Comparison of ENCODE assay signal across 11 cellular contexts in the genomic region with DNA sequence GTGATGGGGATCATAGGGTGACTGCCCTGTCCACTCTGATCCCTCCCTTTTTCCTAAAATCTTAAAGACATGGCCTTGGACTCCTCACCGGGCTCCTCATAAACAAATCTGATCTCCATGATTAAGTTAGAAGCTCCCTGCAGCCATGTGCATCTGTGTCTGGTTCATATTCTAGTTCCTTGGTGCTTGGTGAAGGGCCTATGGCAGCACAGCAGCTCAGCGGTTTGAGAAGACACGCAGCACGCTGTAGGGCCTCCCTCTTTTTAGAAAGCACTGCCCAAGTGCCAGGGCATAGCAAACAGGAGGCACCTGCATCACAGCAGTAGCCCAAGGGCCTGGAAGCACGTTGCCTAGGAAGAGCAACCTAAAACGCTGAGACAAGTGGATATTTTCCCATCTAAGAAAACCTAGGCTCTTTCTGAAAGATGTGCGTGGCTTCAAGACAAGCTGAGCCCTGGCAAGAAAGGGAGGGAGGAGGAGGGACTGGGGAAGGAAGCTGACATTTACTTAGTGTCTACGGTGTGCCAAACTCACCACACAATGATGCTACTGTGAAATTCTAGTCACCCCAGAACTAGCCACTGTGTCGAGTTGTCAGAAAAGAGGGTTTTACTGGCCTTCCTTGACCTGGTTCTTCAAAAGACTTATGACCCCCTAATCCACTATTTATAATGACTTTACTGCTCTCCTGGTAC. TPM values are rescaled to one million over a fixed set of nuclear protein-coding genes. Genes with fewer than 3 reads are reported as not detected.
A peak's percentile ranks its signal among the peaks of the same experiment; 100 is the strongest.
DNase-seq lines count a peak whose midpoint lies in the region; ATAC-seq and TF ChIP-seq lines count a peak whose summit lies in the region.
"Had no signal": no experiment of that assay in that cellular context is flagged by ENCODE, and none has a peak within 500 bp of the region (broad histone marks: within the 10 kb centered on the region; RNA-seq: fewer than 3 reads in every experiment).

No MANE protein-coding gene starts in this region.

- intact Hi-C loops in activated naive CD4-positive, alpha-beta T cell treated with anti-CD3 and anti-CD28 coated beads for 36 hours (cut with micrococcal nuclease) = no loop called here
- intact Hi-C loops in ascending aorta (cut with DNase I) = no loop called here

- no peak for DNase-seq in activated naive CD4-positive, alpha-beta T cell treated with anti-CD3 and anti-CD28 coated beads for 36 hours
- no peak for DNase-seq in activated naive CD4-positive, alpha-beta T cell (lab: John Stamatoyannopoulos, UW)
- DNase-seq in GOT3 (lab: John Stamatoyannopoulos, UW) = no peak
- no peak for DNase-seq in RKO (ENCODE audit: low spot score)
- DNase-seq in ascending aorta (ENCODE audit: low spot score in 2 of 2) = no peak
- DNase-seq: activated CD8-positive, alpha-beta memory T cell treated with anti-CD3 and anti-CD28 coated beads, Interleukin-2, amount 50 U/mL, for 48 hours had no signal

- ATAC-seq in HG03139 (IDR thresholded peaks at IDR 0.05; ENCODE audit: unreplicated experiment) = peak; percentile 11

- H3K4me3 ChIP-seq in ascending aorta = no peak overlapping the region

- H3K36me3 ChIP-seq in ascending aorta = peaks cover 14 to 16% of the 10 kb centered on the region in 2 donors

- peaks cover 0 to 5% of the 10 kb centered on the region in 2 donors for H3K4me1 ChIP-seq in ascending aorta

- CTCF ChIA-PET in activated naive CD4-positive, alpha-beta T cell treated with anti-CD3 and anti-CD28 coated beads for 36 hours (lab: Charles Lee) = interaction anchor here (0.5 to 2.2 kb wide), 7 partner anchors 12 to 226 kb away, joined by 3 to 21 read pairs (median 4); no protein-coding TSS in a partner anchor

- H3K27me3 ChIP-seq in ascending aorta = no peaks in the 10 kb centered on the region

- peak overlapping the region; percentile 68 for H3K27ac Mint-ChIP-seq in activated naive CD4-positive, alpha-beta T cell treated with anti-CD3 and anti-CD28 coated beads for 36 hours
- peak overlapping the region in 4 of 5 experiments; percentile 52 to 84 (median 74) for H3K27ac Mint-ChIP-seq in brain

- no peak for TF ChIP-seq CTCF in brain (conservative IDR thresholded peaks at IDR 0.05)
- no peak for TF ChIP-seq CTCF in ascending aorta (IDR thresholded peaks at IDR 0.05)

- H3K9me3 ChIP-seq in ascending aorta = no peaks in the 10 kb centered on the region

- peaks cover 6% of the 10 kb centered on the region for H3K36me3 Mint-ChIP-seq in activated naive CD4-positive, alpha-beta T cell treated with anti-CD3 and anti-CD28 coated beads for 36 hours (ENCODE audit: low read depth)
- peaks cover 5% of the 10 kb centered on the region for H3K36me3 Mint-ChIP-seq in brain

- H3K4me3 Mint-ChIP-seq in activated naive CD4-positive, alpha-beta T cell treated with anti-CD3 and anti-CD28 coated beads for 36 hours = no peak overlapping the region
- H3K4me3 Mint-ChIP-seq in brain = no peak overlapping the region

- peaks cover 36% of the 10 kb centered on the region for H3K4me1 Mint-ChIP-seq in activated naive CD4-positive, alpha-beta T cell treated with anti-CD3 and anti-CD28 coated beads for 36 hours (ENCODE audit: low read depth)
- H3K4me1 Mint-ChIP-seq in brain = peaks cover 17% of the 10 kb centered on the region

- no peaks in the 10 kb centered on the region for H3K27me3 Mint-ChIP-seq in activated naive CD4-positive, alpha-beta T cell treated with anti-CD3 and anti-CD28 coated beads for 36 hours (ENCODE audit: low read depth)
- no peaks in the 10 kb centered on the region for H3K27me3 Mint-ChIP-seq in brain

- peak overlapping the region; percentile 29 for H3K27ac ChIP-seq in temporal lobe (ENCODE audit: low read depth, low read length)
- no peak overlapping the region for H3K27ac ChIP-seq in ascending aorta
- H3K27ac ChIP-seq: epithelial cell of prostate had no signal

- H3K9me3 Mint-ChIP-seq in activated naive CD4-positive, alpha-beta T cell treated with anti-CD3 and anti-CD28 coated beads for 36 hours = no peaks in the 10 kb centered on the region
- no peaks in the 10 kb centered on the region for H3K9me3 Mint-ChIP-seq in brain

RNA-seq across cellular contexts. Expression of gene ULK3, which starts 14.9 kb away (rescaled TPM):
- total RNA-seq in activated naive CD4-positive, alpha-beta T cell treated with anti-CD3 and anti-CD28 coated beads for 36 hours = 10 to 100 TPM; 58.9 to 69.2 TPM
- 25.2 TPM for polyA plus RNA-seq in brain (ENCODE audit: insufficient read depth, low read depth, low replicate concordance)
- total RNA-seq in temporal lobe (33.7 TPM), ascending aorta (54.0 TPM)

RNA-seq across cellular contexts. Expression of gene SCAMP2, which starts 15.3 kb away (rescaled TPM):
- total RNA-seq in activated naive CD4-positive, alpha-beta T cell treated with anti-CD3 and anti-CD28 coated beads for 36 hours = 10 to 100 TPM; 60.6 TPM
- 70.3 TPM for polyA plus RNA-seq in brain (ENCODE audit: insufficient read depth, low read depth, low replicate concordance)
- total RNA-seq in temporal lobe (4.4 TPM), ascending aorta (90.8 TPM)

RNA-seq across cellular contexts. Expression of gene CPLX3, which starts 31.4 kb away (rescaled TPM):
- total RNA-seq in activated naive CD4-positive, alpha-beta T cell treated with anti-CD3 and anti-CD28 coated beads for 36 hours = not detected
- 2.1 TPM for polyA plus RNA-seq in brain (ENCODE audit: insufficient read depth, low read depth, low replicate concordance)
- total RNA-seq in temporal lobe = 0.49 TPM
- not detected for total RNA-seq in ascending aorta
- polyA plus RNA-seq: BJ had no signal

RNA-seq across cellular contexts. Expression of gene MPI, which starts 32.0 kb away (rescaled TPM):
- 10 to 100 TPM; 55.2 to 56.1 TPM for total RNA-seq in activated naive CD4-positive, alpha-beta T cell treated with anti-CD3 and anti-CD28 coated beads for 36 hours
- 64.7 TPM for polyA plus RNA-seq in brain (ENCODE audit: insufficient read depth, low read depth, low replicate concordance)
- total RNA-seq in temporal lobe (27.5 TPM), ascending aorta (118 TPM)

RNA-seq across cellular contexts. Expression of gene LMAN1L, which starts 45.2 kb away (rescaled TPM):
- total RNA-seq in activated naive CD4-positive, alpha-beta T cell treated with anti-CD3 and anti-CD28 coated beads for 36 hours = not detected
- polyA plus RNA-seq in brain (ENCODE audit: insufficient read depth, low read depth, low replicate concordance) = not detected
- total RNA-seq in temporal lobe = not detected
- total RNA-seq in ascending aorta = not detected
- polyA plus RNA-seq: BJ had no signal

Comparison
In these comparisons a context has a peak if more than half of its experiments do, and no peak if none do; other contexts are left out.
1. RNA of gene SCAMP2, which starts 15.3 kb away (total RNA-seq): 90.8 TPM in ascending aorta (single experiment) and 60.6 TPM in activated naive CD4-positive, alpha-beta T cell treated with anti-CD3 and anti-CD28 coated beads for 36 hours; 4.4 TPM in temporal lobe (single experiment); every median in the first group is over 10 times any median in the second.